Comparison of ENCODE assay signal across 8 cellular contexts in the genomic region with DNA sequence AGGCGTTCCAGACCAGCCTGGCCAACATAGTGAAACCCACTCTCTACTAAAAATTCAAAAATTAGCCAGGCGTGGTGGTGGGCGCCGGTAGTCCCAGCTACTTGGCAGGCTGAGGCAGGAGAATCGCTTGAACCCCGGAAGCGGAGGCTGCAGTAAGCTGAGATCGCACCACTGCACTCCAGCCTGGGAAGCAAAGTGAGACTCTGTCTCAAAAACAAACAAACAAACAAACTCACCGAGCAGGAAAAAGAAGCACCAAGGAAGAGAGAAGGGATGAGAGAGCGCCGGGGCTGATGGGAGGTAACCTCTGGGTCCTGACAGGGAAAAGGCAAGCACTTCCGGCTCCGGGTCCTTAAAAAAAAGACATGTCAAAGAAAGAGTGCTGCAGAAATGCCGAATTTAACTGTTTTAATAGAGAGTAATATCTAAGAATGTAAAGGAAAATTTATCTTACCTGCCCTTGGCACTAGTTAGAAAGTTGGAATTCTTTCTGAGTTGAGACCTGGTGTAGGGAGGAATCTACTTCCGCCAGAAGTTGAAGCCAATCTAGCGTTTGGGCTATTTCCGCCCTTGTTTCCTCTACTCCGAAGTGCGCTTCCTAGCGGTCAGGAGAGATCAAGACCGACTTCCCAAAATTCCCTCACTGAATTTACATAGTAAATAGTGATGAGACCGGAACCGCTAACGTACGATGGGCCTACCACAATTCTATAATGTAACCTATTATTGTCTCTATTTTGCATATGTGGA.
A peak's percentile ranks its signal among the peaks of the same experiment; 100 is the strongest.
DNase-seq lines count a peak whose midpoint lies in the region; ATAC-seq lines count a peak whose summit lies in the region.

No MANE protein-coding gene starts in this region.

- DNase-seq in AG20443 (ENCODE audit: low spot score): peak; percentile 90
- peak; percentile 86 for DNase-seq in NCI-H2227 treated with DMSO at 0.1 percent for 48 hours (lab: John Stamatoyannopoulos, UW)
- peak; percentile 33 to 51 (median 42) for DNase-seq in activated CD4-positive, CD25-positive, alpha-beta regulatory T cell (lab: John Stamatoyannopoulos, UW)
- peak; percentile 77 to 85 for DNase-seq in cerebellar nuclear complex (lab: John Stamatoyannopoulos, UW)
- peak; percentile 89 for DNase-seq in islet precursor cell
- peak; percentile 44 to 77 (median 61) for DNase-seq in stimulated activated CD4-positive, alpha-beta T cell treated with anti-CD3 and anti-CD28 coated beads, Interleukin-12 subunit alpha, Interleukin-12 subunit beta, amount 100 ng/mL, for 48 hours (ENCODE audit: low read depth in 2 of 3, low spot score in 1 of 3)

- ATAC-seq in GM18909 (IDR thresholded peaks at IDR 0.05; ENCODE audit: poor library complexity, unreplicated experiment): peak; percentile 77
- ATAC-seq in HG03175 (IDR thresholded peaks at IDR 0.05; ENCODE audit: unreplicated experiment): peak; percentile 81

Comparison
In these comparisons a context has a peak if more than half of its experiments do, and no peak if none do; other contexts are left out.
1. Peak in every context shown above with its lines: DNase-seq and ATAC-seq.